9 cellular contexts compared by ENCODE assay signal in the genomic region with DNA sequence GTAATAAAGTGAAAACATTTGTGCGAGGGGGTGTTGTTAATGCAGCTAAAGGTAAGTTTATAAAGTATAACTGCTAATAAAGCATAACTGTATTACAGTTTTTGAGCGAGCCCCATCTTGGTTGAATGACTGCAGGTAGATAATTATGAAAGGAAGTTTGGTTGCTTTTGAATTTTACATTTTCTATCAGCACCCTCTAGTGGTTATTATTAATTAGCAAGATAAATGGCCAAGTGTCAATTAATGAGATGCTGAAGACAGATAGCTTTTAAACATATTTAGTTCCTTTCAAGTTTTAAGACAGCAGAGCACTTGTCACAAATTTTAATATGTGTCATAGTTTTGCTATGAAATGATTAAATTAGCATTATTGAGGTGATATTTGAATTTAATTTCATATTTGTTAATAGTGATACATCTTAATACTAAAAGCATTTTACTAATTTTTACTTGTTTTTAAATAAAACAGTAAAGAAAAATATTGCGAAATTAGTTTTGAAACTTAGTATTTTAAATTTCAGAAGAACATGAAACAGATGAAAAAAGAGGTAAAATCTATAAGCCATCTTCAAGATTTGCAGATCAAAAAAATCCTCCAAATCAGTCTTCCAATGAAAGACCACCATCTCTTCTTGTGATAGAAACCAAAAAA. TPM values are rescaled to one million over a fixed set of nuclear protein-coding genes. Genes with fewer than 3 reads are reported as not detected.
DNase-seq lines count a peak whose midpoint lies in the region; ATAC-seq and TF ChIP-seq lines count a peak whose summit lies in the region.
"Had no signal": no experiment of that assay in that cellular context is flagged by ENCODE, and none has a peak within 500 bp of the region (broad histone marks: within the 10 kb centered on the region; RNA-seq: fewer than 3 reads in every experiment).

No MANE protein-coding gene starts in this region.

- H3K4me3 ChIP-seq in heart left ventricle (no peak overlapping the region), OCI-LY7 (ENCODE audit: low read depth, low read length, poor library complexity, severe bottlenecking) (no peak overlapping the region), foreskin fibroblast (ENCODE audit: low read depth in 1 of 2, low read length in 2 of 2) (no peak overlapping the region), uterus (no peak overlapping the region)

- CTCF ChIA-PET in OCI-LY7 (lab: Charles Lee; ENCODE audit: unreplicated experiment): no interaction called here

- no peaks in the 10 kb centered on the region for H3K9me2 ChIP-seq in OCI-LY7 (ENCODE audit: insufficient read depth, low read length)

- BruUV-seq in OCI-LY7 (replicated peaks; lab: Mats Ljungman, UMichigan): no TSS peak

- H3K27me3 ChIP-seq in heart left ventricle: no peaks in the 10 kb centered on the region
- H3K27me3 ChIP-seq in uterus: no peaks in the 10 kb centered on the region

- ATAC-seq in heart left ventricle: no peak
- ATAC-seq in Right ventricle myocardium inferior: no peak
- ATAC-seq in GM21619 (IDR thresholded peaks at IDR 0.05; ENCODE audit: unreplicated experiment): no peak

- H4K20me1 ChIP-seq in OCI-LY7 (ENCODE audit: insufficient read depth, low read length): peaks cover 34% of the 10 kb centered on the region

- H3K4me1 ChIP-seq in heart left ventricle: peaks cover 0 to 7% (median 0%) of the 10 kb centered on the region in 12 donors
- H3K4me1 ChIP-seq in OCI-LY7 (ENCODE audit: insufficient read depth, low read length, poor library complexity, severe bottlenecking): no peaks in the 10 kb centered on the region
- H3K4me1 ChIP-seq in uterus: no peaks in the 10 kb centered on the region

- peaks cover 74% of the 10 kb centered on the region for H3K79me2 ChIP-seq in OCI-LY7 (ENCODE audit: insufficient read depth, low read depth, low read length)

- H3K27ac ChIP-seq in heart left ventricle (no peak overlapping the region), OCI-LY7 (ENCODE audit: low read depth, low read length, poor library complexity, severe bottlenecking) (no peak overlapping the region), uterus (no peak overlapping the region)

- WGBS in heart left ventricle, 4 donors: 85 to 91% (median 88%) methylated on average over 3 of the region's 3 CpGs

- H3K36me3 ChIP-seq in heart left ventricle (peaks cover 0 to 100% (median 85%) of the 10 kb centered on the region in 9 donors), OCI-LY7 (ENCODE audit: insufficient read depth, low read length) (peaks cover 99% of the 10 kb centered on the region), uterus (no peaks in the 10 kb centered on the region)

- TF ChIP-seq POLR2A in heart left ventricle (IDR thresholded peaks at IDR 0.05): no peak
- no peak for TF ChIP-seq POLR2A in uterus (IDR thresholded peaks at IDR 0.05)

- POLR2A ChIA-PET in OCI-LY7 (lab: Charles Lee): interaction anchor here (0.7 to 1.2 kb wide), 2 partner anchors 15 to 21 kb away, joined by 3 to 7 read pairs; a partner anchor contains a TSS

- intact Hi-C loops in heart left ventricle (cut with DNase I) (no loop called here), Right ventricle myocardium inferior (cut with DNase I) (no loop called here), OCI-LY7 (cut with micrococcal nuclease; ENCODE audit: unreplicated experiment) (no loop called here), uterus (cut with DNase I; ENCODE audit: low total_unique reads) (no loop called here)

- H3K9me3 ChIP-seq in heart left ventricle: no peaks in the 10 kb centered on the region
- no peaks in the 10 kb centered on the region for H3K9me3 ChIP-seq in OCI-LY7 (ENCODE audit: low read length)
- no peaks in the 10 kb centered on the region for H3K9me3 ChIP-seq in uterus

- H2AFZ ChIP-seq in OCI-LY7 (ENCODE audit: low read length): no peak overlapping the region

- H3K4me2 ChIP-seq in OCI-LY7 (ENCODE audit: low read length): no peak overlapping the region

- peak in 11 of 12 donors; percentile 41 to 69 (median 59) for TF ChIP-seq CTCF in heart left ventricle (IDR thresholded peaks at IDR 0.05)
- peak; percentile 86 for TF ChIP-seq CTCF in OCI-LY7 (conservative IDR thresholded peaks at IDR 0.05; ENCODE audit: low read length)
- peak; percentile 34 for TF ChIP-seq CTCF in foreskin fibroblast (IDR thresholded peaks at IDR 0.05; ENCODE audit: low read depth, low read length)
- TF ChIP-seq CTCF in uterus (IDR thresholded peaks at IDR 0.05): peak; percentile 13 to 39 (median 20)

- DNase-seq in heart left ventricle (no peak), Right ventricle myocardium inferior (ENCODE audit: missing footprints) (no peak), OCI-LY7 (ENCODE audit: low spot score) (peak; percentile 41), foreskin fibroblast (no peak), uterus (no peak), NCI-H510A treated with DMSO at 0.1 percent for 48 hours (lab: John Stamatoyannopoulos, UW) (no peak)
- no peak for DNase-seq in activated CD4-positive, alpha-beta T cell treated with anti-CD3 and anti-CD28 coated beads, Interleukin-2, amount 50 U/mL, for 48 hours

RNA-seq across cellular contexts. Expression of a gene that starts 15.1 kb away (rescaled TPM):
- total RNA-seq in heart left ventricle (10 to 100 TPM; 25.8 to 42.0 (median 33.5) TPM), Right ventricle myocardium inferior (41.9 TPM), OCI-LY7 (2022) (175 and 185 TPM in 2 replicates), uterus (100 to 1,000 TPM in 2 of 4 donors, 10 to 100 TPM in 2; 43.3 to 178 (median 87.2) TPM)
- 10 to 100 TPM; 17.4 to 21.1 TPM for polyA plus RNA-seq in heart left ventricle
- 108 and 115 TPM in 2 replicates for total RNA-seq in OCI-LY7 (2014; rRNA removed; shearing (Covaris generic))

RNA-seq across cellular contexts. Expression of a gene that starts 53.0 kb away (rescaled TPM):
- total RNA-seq in heart left ventricle: 10 to 100 TPM; 11.0 to 20.5 (median 14.7) TPM
- polyA plus RNA-seq in heart left ventricle: 1 to 10 TPM; 5.0 to 7.8 TPM
- total RNA-seq in Right ventricle myocardium inferior: 13.7 TPM
- not detected in 2 replicates for total RNA-seq in OCI-LY7 (2014; rRNA removed; shearing (Covaris generic))
- total RNA-seq in OCI-LY7 (2022): not detected in 2 replicates
- under 1 TPM in 1 of 4 donors, not detected in 3; 0.14 TPM for total RNA-seq in uterus
- total RNA-seq: fibroblast of lung had no signal
- polyA plus RNA-seq: fibroblast of lung had no signal

Comparison
In these comparisons a context has a peak if more than half of its experiments do, and no peak if none do; other contexts are left out.
1. CTCF ChIP-seq: peak in every context shown above with its lines; median percentile 86 in OCI-LY7; 59 in heart left ventricle; 34 in foreskin fibroblast; 20 in uterus.
2. RNA of a gene that starts 53.0 kb away (total RNA-seq): 11.0 to 20.5 TPM in heart left ventricle and 13.7 TPM in Right ventricle myocardium inferior (single experiment); not detected in OCI-LY7 and 0.14 TPM in uterus; every median in the first group is over 10 times any median in the second.